Comparison of ENCODE assay signal across 13 cellular contexts in genomic region chr4:108111781-108112180, GRCh38.
"Had no signal": no experiment of that assay in that cellular context is flagged by ENCODE, and none has a peak within 500 bp of the region (broad histone marks: within the 10 kb centered on the region; RNA-seq: fewer than 3 reads in every experiment).

No MANE protein-coding gene starts in this region.

- H3K9me3 Mint-ChIP-seq: nephron progenitor cell; stimulated activated memory B cell treated with anti-CD40 and anti-IgM and Interleukin-4, amounts not matched to agents 10 μg/mL and 1 μg/mL and 100 μg/mL, for 72 hours; type B pancreatic cell had no signal

- H3K36me3 ChIP-seq: cardiac muscle cell, gastrocnemius medialis, right lobe of liver had no signal

- H3K9me3 ChIP-seq: gastrocnemius medialis, psoas muscle, right lobe of liver, SK-N-SH had no signal

- H3K27ac ChIP-seq: gastrocnemius medialis, psoas muscle, right lobe of liver had no signal

- ATAC-seq: activated CD8-positive, alpha-beta memory T cell treated with anti-CD3 and anti-CD28 coated beads, Interleukin-2, amount 10 ng/mL, durations not matched to agents 7 days and 5 days; gastrocnemius medialis; left ventricle myocardium superior; psoas muscle; right lobe of liver; stimulated activated memory B cell treated with anti-CD40 and anti-IgM and Interleukin-4, amounts not matched to agents 10 μg/mL and 1 μg/mL and 100 μg/mL, for 72 hours had no signal

- DNase-seq: activated CD4-positive, alpha-beta T cell treated with anti-CD3 and anti-CD28 coated beads for 1 hour; activated CD8-positive, alpha-beta memory T cell treated with anti-CD3 and anti-CD28 coated beads, Interleukin-2, amount 10 ng/mL, durations not matched to agents 7 days and 5 days; gastrocnemius medialis; left ventricle myocardium superior; mesenchymal stem cell; nephron progenitor cell; psoas muscle; right lobe of liver; SK-N-SH; substantia nigra had no signal

- H3K36me3 Mint-ChIP-seq: stimulated activated memory B cell treated with anti-CD40 and anti-IgM and Interleukin-4, amounts not matched to agents 10 μg/mL and 1 μg/mL and 100 μg/mL, for 72 hours had no signal

- H3K27ac Mint-ChIP-seq: activated CD8-positive, alpha-beta memory T cell treated with anti-CD3 and anti-CD28 coated beads, Interleukin-2, amount 10 ng/mL, durations not matched to agents 7 days and 5 days; nephron progenitor cell; stimulated activated memory B cell treated with anti-CD40 and anti-IgM and Interleukin-4, amounts not matched to agents 10 μg/mL and 1 μg/mL and 100 μg/mL, for 72 hours; type B pancreatic cell had no signal

- H3K4me3 Mint-ChIP-seq: activated CD8-positive, alpha-beta memory T cell treated with anti-CD3 and anti-CD28 coated beads, Interleukin-2, amount 10 ng/mL, durations not matched to agents 7 days and 5 days; nephron progenitor cell; stimulated activated memory B cell treated with anti-CD40 and anti-IgM and Interleukin-4, amounts not matched to agents 10 μg/mL and 1 μg/mL and 100 μg/mL, for 72 hours; type B pancreatic cell had no signal
